ENCODE assay signal across 4 cellular contexts in genomic region chr5:51715445-51715844, GRCh38.
DNase-seq lines count a peak whose midpoint lies in the region; ATAC-seq, FAIRE-seq and TF ChIP-seq lines count a peak whose summit lies in the region.
"Not testable (repeated sequence)": the region's sequence is repeated elsewhere in the genome, so short reads cannot be mapped to it uniquely, and the experiment has no call there.

No MANE protein-coding gene starts in this region.

- not testable (repeated sequence) for H3K4me3 Mint-ChIP-seq in Calu3 (ENCODE audit: low read depth, unreplicated experiment); WTC11

- ATAC-seq in A549, WTC11: not testable (repeated sequence)

- TF ChIP-seq RAD21 in A549 (conservative IDR thresholded peaks at IDR 0.05 in 1 of 2, IDR thresholded peaks at IDR 0.05 in 1 of 2), result not testable (repeated sequence)

- H3K4me1 ChIP-seq in A549; HEK293 (ENCODE audit: control insufficient read depth, insufficient read depth, low read length): not testable (repeated sequence)

- 7% methylated on average over 2 of the region's 2 CpGs for WGBS in A549 (ENCODE audit: missing lambda C conversion rate)

- intact Hi-C loops in Calu3 (cut with micrococcal nuclease; ENCODE audit: unreplicated experiment), result not testable (repeated sequence)

- TF ChIP-seq CTCF in A549 (IDR thresholded peaks at IDR 0.05); Calu3 (IDR thresholded peaks at IDR 0.05; ENCODE audit: unreplicated experiment); HEK293 (tag by site-specific recombination; IDR thresholded peaks at IDR 0.05); WTC11 (IDR thresholded peaks at IDR 0.05): not testable (repeated sequence)

- H3K27me3 Mint-ChIP-seq in Calu3 (ENCODE audit: unreplicated experiment); WTC11 (ENCODE audit: low read depth): not testable (repeated sequence)

- FAIRE-seq in A549 (lab: Jason Lieb, UNC), result not testable (repeated sequence)

- not testable (repeated sequence) for BruUV-seq in Calu3 (replicated peaks; lab: Mats Ljungman, UMichigan)

- not testable (repeated sequence) for H3K4me2 ChIP-seq in A549

- not testable (repeated sequence) for TF ChIP-seq POLR2A in A549 (IDR thresholded peaks at IDR 0.05; ENCODE audit: low read length)

- POLR2A ChIA-PET in A549 (lab: Yijun Ruan, JAX); HEK293 (lab: Yijun Ruan, JAX); WTC11 (lab: Charles Lee): not testable (repeated sequence)

- H3K9me3 Mint-ChIP-seq in Calu3 (ENCODE audit: low read depth, unreplicated experiment); WTC11: not testable (repeated sequence)

- CTCF ChIA-PET in A549 (lab: Yijun Ruan, JAX); HEK293 (lab: Yijun Ruan, JAX); WTC11 (lab: Charles Lee): not testable (repeated sequence)
- CTCF ChIA-PET in Calu3 (lab: Charles Lee), result interaction anchor here (0.7 kb wide), 1 partner anchor 427 kb away, joined by 3 read pairs; no protein-coding TSS in a partner anchor

- not testable (repeated sequence) for H3K36me3 ChIP-seq in HEK293 (ENCODE audit: control insufficient read depth in 2 of 2, insufficient read depth in 1 of 2, low read length in 2 of 2)

- not testable (repeated sequence) for H3K4me1 Mint-ChIP-seq in Calu3 (ENCODE audit: low read depth, unreplicated experiment); WTC11

- not testable (repeated sequence) for DNase-seq in A549 (ENCODE audit: low read depth in 1 of 2, low spot score in 1 of 2); Calu3; WTC11 (ENCODE audit: low spot score)

- not testable (repeated sequence) for H3K36me3 Mint-ChIP-seq in Calu3 (ENCODE audit: insufficient read depth, unreplicated experiment); WTC11

- TF ChIP-seq EP300 in A549 (IDR thresholded peaks at IDR 0.05), result not testable (repeated sequence)

- H3K9me3 ChIP-seq in A549; HEK293 (ENCODE audit: control insufficient read depth, insufficient read depth, low read depth, low read length): not testable (repeated sequence)

- H3K27ac Mint-ChIP-seq in Calu3 (ENCODE audit: unreplicated experiment), result peak overlapping the region; percentile 13
- not testable (repeated sequence) for H3K27ac Mint-ChIP-seq in WTC11

- not testable (repeated sequence) for H3K27ac ChIP-seq in A549; HEK293 (ENCODE audit: extremely low read depth, low read depth, low read length)

- not testable (repeated sequence) for H3K4me3 ChIP-seq in A549; HEK293 (ENCODE audit: low read depth, low read length)

TF ChIP-seq in A549, 52 proteins besides CTCF, POLR2A, EP300 and RAD21:
- TF ChIP-seq ZC3H11A (IDR thresholded peaks at IDR 0.05), result peak; percentile 68

TF ChIP-seq in HEK293, 187 proteins besides CTCF, POLR2A, EP300 and RAD21:
- TF ChIP-seq ZBTB8A (tag by site-specific recombination; IDR thresholded peaks at IDR 0.05) (peak; percentile 26; the same call in 1 of the 2 replicates), ZNF623 (tag by site-specific recombination; IDR thresholded peaks at IDR 0.05) (0 out of 2 replicates have a peak, but pooled peaks have one; percentile 35), ZNF510 (tag by site-specific recombination; IDR thresholded peaks at IDR 0.05; ENCODE audit: insufficient replicate concordance) (peak; percentile 39), ZNF555 (tag by site-specific recombination; conservative IDR thresholded peaks at IDR 0.05) (peak; percentile 46), ZNF394 (tag by site-specific recombination; IDR thresholded peaks at IDR 0.05; ENCODE audit: borderline replicate concordance) (peak; percentile 65; the same call in 1 of the 2 replicates), ZNF266 (tag by site-specific recombination; IDR thresholded peaks at IDR 0.05; ENCODE audit: low read depth) (peak; percentile 60; the same call in 1 of the 2 replicates), ZXDB (tag by site-specific recombination; IDR thresholded peaks at IDR 0.05) (0 out of 2 replicates have a peak, but pooled peaks have one; percentile 16), ZNF654 (tag by site-specific recombination; IDR thresholded peaks at IDR 0.05; ENCODE audit: low read depth) (peak; percentile 17; the same call in 1 of the 2 replicates), ZNF140 (tag by site-specific recombination; IDR thresholded peaks at IDR 0.05) (peak; percentile 28; the same call in 1 of the 2 replicates), ZNF426 (tag by site-specific recombination; IDR thresholded peaks at IDR 0.05) (peak; percentile 56)
- TF ChIP-seq, protein P1, sequence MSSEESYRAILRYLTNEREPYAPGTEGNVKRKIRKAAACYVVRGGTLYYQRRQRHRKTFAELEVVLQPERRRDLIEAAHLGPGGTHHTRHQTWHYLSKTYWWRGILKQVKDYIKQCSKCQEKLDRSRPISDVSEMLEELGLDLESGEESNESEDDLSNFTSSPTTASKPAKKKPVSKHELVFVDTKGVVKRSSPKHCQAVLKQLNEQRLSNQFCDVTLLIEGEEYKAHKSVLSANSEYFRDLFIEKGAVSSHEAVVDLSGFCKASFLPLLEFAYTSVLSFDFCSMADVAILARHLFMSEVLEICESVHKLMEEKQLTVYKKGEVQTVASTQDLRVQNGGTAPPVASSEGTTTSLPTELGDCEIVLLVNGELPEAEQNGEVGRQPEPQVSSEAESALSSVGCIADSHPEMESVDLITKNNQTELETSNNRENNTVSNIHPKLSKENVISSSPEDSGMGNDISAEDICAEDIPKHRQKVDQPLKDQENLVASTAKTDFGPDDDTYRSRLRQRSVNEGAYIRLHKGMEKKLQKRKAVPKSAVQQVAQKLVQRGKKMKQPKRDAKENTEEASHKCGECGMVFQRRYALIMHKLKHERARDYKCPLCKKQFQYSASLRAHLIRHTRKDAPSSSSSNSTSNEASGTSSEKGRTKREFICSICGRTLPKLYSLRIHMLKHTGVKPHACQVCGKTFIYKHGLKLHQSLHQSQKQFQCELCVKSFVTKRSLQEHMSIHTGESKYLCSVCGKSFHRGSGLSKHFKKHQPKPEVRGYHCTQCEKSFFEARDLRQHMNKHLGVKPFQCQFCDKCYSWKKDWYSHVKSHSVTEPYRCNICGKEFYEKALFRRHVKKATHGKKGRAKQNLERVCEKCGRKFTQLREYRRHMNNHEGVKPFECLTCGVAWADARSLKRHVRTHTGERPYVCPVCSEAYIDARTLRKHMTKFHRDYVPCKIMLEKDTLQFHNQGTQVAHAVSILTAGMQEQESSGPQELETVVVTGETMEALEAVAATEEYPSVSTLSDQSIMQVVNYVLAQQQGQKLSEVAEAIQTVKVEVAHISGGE (tag by site-specific recombination; conservative IDR thresholded peaks at IDR 0.05; ENCODE audit: low read depth), result peak; percentile 54

TF ChIP-seq in WTC11, 78 proteins besides CTCF, POLR2A, EP300 and RAD21:
- peak; percentile 31 for TF ChIP-seq HMGA2 (CRISPR knock-in tag; IDR thresholded peaks at IDR 0.05)
TF ChIP-seq in WTC11: peak in this region for 1; not testable (repeated sequence) for 77.
